ENCODE assay signal across 27 cellular contexts in the genomic region with DNA sequence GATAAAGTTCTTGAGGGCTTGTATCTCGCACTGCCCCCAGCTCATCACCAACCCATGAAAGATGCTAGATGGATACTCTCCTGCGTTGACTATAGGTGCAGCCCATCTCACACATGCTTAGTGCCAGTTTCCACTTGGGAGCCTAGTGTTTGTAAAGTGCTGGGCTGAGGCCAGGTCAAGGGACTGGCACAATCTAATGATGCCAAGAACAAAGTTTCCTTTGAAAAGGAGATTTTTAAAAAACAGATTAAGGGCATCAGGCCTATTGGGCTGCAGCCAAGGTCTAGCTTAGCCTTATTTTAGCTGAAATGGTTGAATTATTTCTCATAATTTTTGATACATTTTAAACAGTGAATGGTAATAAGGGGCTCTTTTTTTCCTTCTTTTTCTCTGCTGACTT.
"Had no signal": no experiment of that assay in that cellular context is flagged by ENCODE, and none has a peak within 500 bp of the region (broad histone marks: within the 10 kb centered on the region; RNA-seq: fewer than 3 reads in every experiment).

No MANE protein-coding gene starts in this region.

- DNase-seq: hippocampal formation; kidney glomerular epithelial cell; left cardiac atrium; lower lobe of right lung; mammary epithelial cell; mesendoderm; naive B cell; natural killer cell; nephron progenitor cell; occipital lobe; right lobe of liver; stimulated activated CD4-positive, alpha-beta T cell treated with anti-CD3 and anti-CD28 coated beads, Interleukin-1b, Interleukin-23, amount 100 ng/mL, for 48 hours; stimulated activated CD4-positive, alpha-beta T cell treated with anti-CD3 and anti-CD28 coated beads, Interleukin-2, amount 100 ng/mL, for 48 hours; stimulated activated CD4-positive, alpha-beta T cell treated with anti-CD3 and anti-CD28 coated beads, Interleukin-4, amount 100 ng/mL, for 4 hours; stimulated activated CD8-positive, alpha-beta memory T cell treated with anti-CD3 and anti-CD28 coated beads, Interleukin-4, amount 100 ng/mL, for 48 hours; stimulated activated naive CD4-positive, alpha-beta T cell treated with Interleukin-2 at 50 U/mL for 16 hours; stimulated activated naive CD8-positive, alpha-beta T cell treated with anti-CD3 and anti-CD28 coated beads, Interleukin-15, amount 100 ng/mL, for 72 hours; tibial artery; trophoblast cell; upper lobe of right lung had no signal

- H3K4me3 ChIP-seq: lower lobe of right lung, neural progenitor cell, right atrium auricular region, right lobe of liver, smooth muscle cell, tibial artery, upper lobe of right lung had no signal

- H3K36me3 ChIP-seq: lower lobe of right lung, neural progenitor cell, neutrophil, right atrium auricular region, right lobe of liver, tibial artery, upper lobe of right lung had no signal

- H3K9me3 ChIP-seq: neutrophil, right lobe of liver, upper lobe of right lung had no signal

- H3K27me3 ChIP-seq: neural progenitor cell, neutrophil, right atrium auricular region, right lobe of liver, tibial artery, upper lobe of right lung had no signal

- H3K4me1 ChIP-seq: lower lobe of right lung, neural progenitor cell, parathyroid adenoma, right atrium auricular region, right lobe of liver, tibial artery, upper lobe of right lung had no signal

- H3K27ac ChIP-seq: lower lobe of right lung, neural progenitor cell, neutrophil, parathyroid adenoma, right atrium auricular region, right lobe of liver, tibial artery, upper lobe of right lung had no signal

- ATAC-seq: left cardiac atrium; left lobe of liver; lower lobe of right lung; natural killer cell; right lobe of liver; stimulated activated memory B cell treated with anti-CD40 and anti-IgM and Interleukin-4, amounts not matched to agents 10 μg/mL and 1 μg/mL and 100 μg/mL, for 72 hours; stimulated activated naive CD8-positive, alpha-beta T cell treated with anti-CD3 and anti-CD28 coated beads, Interleukin-15, amount 100 ng/mL, for 72 hours; upper lobe of right lung had no signal
